ENCODE assay signal across 8 cellular contexts in the genomic region with DNA sequence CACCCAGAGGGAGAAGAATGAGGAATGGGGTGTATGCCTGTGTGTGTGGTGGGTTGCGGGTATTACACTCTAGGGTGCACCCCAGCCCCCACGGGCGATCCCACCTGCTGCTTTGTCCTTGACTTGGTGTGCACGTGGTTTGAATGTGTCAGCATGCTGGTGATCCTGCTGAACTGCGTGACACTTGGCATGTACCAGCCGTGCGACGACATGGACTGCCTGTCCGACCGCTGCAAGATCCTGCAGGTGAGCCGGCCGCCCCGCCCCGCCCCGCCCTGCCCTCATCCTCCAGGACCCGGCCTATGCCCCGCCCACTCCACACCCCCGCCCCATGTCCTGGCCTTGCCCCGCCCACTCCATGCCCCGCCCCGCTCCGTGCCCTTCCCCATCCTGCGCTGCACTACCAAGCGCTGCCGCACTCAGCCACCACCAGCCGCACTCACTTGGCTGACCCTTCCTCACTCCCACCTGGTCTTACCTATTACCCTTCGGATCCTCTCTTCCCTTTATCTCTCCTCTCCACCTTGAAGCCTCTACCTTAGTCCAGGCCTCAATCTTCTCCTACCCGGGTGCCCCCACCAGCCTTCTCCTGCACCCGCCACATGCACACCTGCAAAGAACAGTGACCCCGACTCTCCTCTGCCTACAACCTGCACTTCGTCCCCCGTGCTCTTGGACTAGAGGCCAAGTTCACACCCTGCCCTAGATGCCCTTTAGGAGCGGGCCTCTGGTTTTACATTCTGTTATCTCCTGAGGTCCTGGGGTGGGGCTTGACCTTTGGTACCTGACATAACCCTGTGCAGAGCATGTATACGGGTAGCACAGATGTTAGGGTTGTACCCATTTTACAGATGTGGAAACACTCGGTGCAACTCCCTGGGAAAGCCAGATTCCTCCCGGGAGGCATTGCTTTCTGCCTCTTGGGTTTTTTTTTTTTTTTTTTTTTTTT. TPM values are rescaled to one million over a fixed set of nuclear protein-coding genes. Genes with fewer than 3 reads are reported as not detected.
DNase-seq lines count a peak whose midpoint lies in the region; ATAC-seq and TF ChIP-seq lines count a peak whose summit lies in the region.

No MANE protein-coding gene starts in this region.

- no peak for TF ChIP-seq CTCF in HEK293 (tag by site-specific recombination; IDR thresholded peaks at IDR 0.05)

- peak; percentile 86 for DNase-seq in activated CD4-positive, alpha-beta T cell treated with anti-CD3 and anti-CD28 coated beads, Interleukin-2, amount 10 ng/mL, durations not matched to agents 24 days and 14 days
- peak; percentile 48 to 56 (median 53) for DNase-seq in effector memory CD4-positive, alpha-beta T cell
- DNase-seq in stimulated activated CD4-positive, alpha-beta T cell treated with anti-CD3 and anti-CD28 coated beads, Interleukin-12 subunit alpha, Interleukin-12 subunit beta, amount 100 ng/mL, for 48 hours (ENCODE audit: low read depth in 2 of 3, low spot score in 1 of 3): peak; percentile 65 to 80 (median 74)
- DNase-seq in AG08396 (ENCODE audit: low spot score) (no peak), HuH-7.5 (ENCODE audit: low spot score) (no peak), GF-D8 (lab: John Stamatoyannopoulos, UW) (no peak)

- peak overlapping the region; percentile 17 for H3K4me3 Mint-ChIP-seq in activated CD4-positive, alpha-beta T cell treated with anti-CD3 and anti-CD28 coated beads, Interleukin-2, amount 10 ng/mL, durations not matched to agents 24 days and 14 days

- ATAC-seq in HG03565 (IDR thresholded peaks at IDR 0.05; ENCODE audit: unreplicated experiment): no peak

- H3K4me1 ChIP-seq in HEK293 (ENCODE audit: control insufficient read depth, insufficient read depth, low read length): no peaks in the 10 kb centered on the region
- H3K4me1 ChIP-seq in effector memory CD4-positive, alpha-beta T cell (ENCODE audit: control insufficient read depth, insufficient read depth, low read length, poor library complexity, severe bottlenecking): peaks cover 18% of the 10 kb centered on the region

- peaks cover 5% of the 10 kb centered on the region for H3K9me3 Mint-ChIP-seq in activated CD4-positive, alpha-beta T cell treated with anti-CD3 and anti-CD28 coated beads, Interleukin-2, amount 10 ng/mL, durations not matched to agents 24 days and 14 days

- peaks cover 31% of the 10 kb centered on the region for H3K27me3 Mint-ChIP-seq in activated CD4-positive, alpha-beta T cell treated with anti-CD3 and anti-CD28 coated beads, Interleukin-2, amount 10 ng/mL, durations not matched to agents 24 days and 14 days

- H3K9me3 ChIP-seq in HEK293 (ENCODE audit: control insufficient read depth, insufficient read depth, low read depth, low read length): no peaks in the 10 kb centered on the region
- H3K9me3 ChIP-seq in effector memory CD4-positive, alpha-beta T cell (ENCODE audit: control insufficient read depth, low read length): no peaks in the 10 kb centered on the region

- no peaks in the 10 kb centered on the region for H3K27me3 ChIP-seq in effector memory CD4-positive, alpha-beta T cell (replicated peaks; ENCODE audit: control insufficient read depth, insufficient read depth, low read length, poor library complexity, severe bottlenecking)

- no peak overlapping the region for H3K27ac Mint-ChIP-seq in activated CD4-positive, alpha-beta T cell treated with anti-CD3 and anti-CD28 coated beads, Interleukin-2, amount 10 ng/mL, durations not matched to agents 24 days and 14 days

- intact Hi-C loops in activated CD4-positive, alpha-beta T cell treated with anti-CD3 and anti-CD28 coated beads, Interleukin-2, amount 10 ng/mL, durations not matched to agents 24 days and 14 days (cut with micrococcal nuclease): no loop called here

- H3K27ac ChIP-seq in HEK293 (ENCODE audit: extremely low read depth, low read depth, low read length): no peak overlapping the region
- no peak overlapping the region for H3K27ac ChIP-seq in effector memory CD4-positive, alpha-beta T cell (ENCODE audit: insufficient read depth, low read length, poor library complexity, severe bottlenecking)

- H3K36me3 ChIP-seq in HEK293 (ENCODE audit: control insufficient read depth in 2 of 2, insufficient read depth in 1 of 2, low read length in 2 of 2): no peaks in the 10 kb centered on the region
- H3K36me3 ChIP-seq in effector memory CD4-positive, alpha-beta T cell (ENCODE audit: control insufficient read depth, insufficient read depth, low read length): no peaks in the 10 kb centered on the region

- peaks cover 21% of the 10 kb centered on the region for H3K4me1 Mint-ChIP-seq in activated CD4-positive, alpha-beta T cell treated with anti-CD3 and anti-CD28 coated beads, Interleukin-2, amount 10 ng/mL, durations not matched to agents 24 days and 14 days

- H3K4me3 ChIP-seq in HEK293 (ENCODE audit: low read depth, low read length): no peak overlapping the region
- H3K4me3 ChIP-seq in effector memory CD4-positive, alpha-beta T cell (ENCODE audit: insufficient read depth, low read depth, low read length, poor library complexity, severe bottlenecking): no peak overlapping the region

- CTCF ChIA-PET in HEK293 (lab: Yijun Ruan, JAX): no interaction called here

- POLR2A ChIA-PET in HEK293 (lab: Yijun Ruan, JAX): no interaction called here

- H3K36me3 Mint-ChIP-seq in activated CD4-positive, alpha-beta T cell treated with anti-CD3 and anti-CD28 coated beads, Interleukin-2, amount 10 ng/mL, durations not matched to agents 24 days and 14 days (ENCODE audit: low read depth): no peaks in the 10 kb centered on the region

TF ChIP-seq in HEK293, 187 proteins besides CTCF, POLR2A, EP300 and RAD21:
- TF ChIP-seq, protein P1, sequence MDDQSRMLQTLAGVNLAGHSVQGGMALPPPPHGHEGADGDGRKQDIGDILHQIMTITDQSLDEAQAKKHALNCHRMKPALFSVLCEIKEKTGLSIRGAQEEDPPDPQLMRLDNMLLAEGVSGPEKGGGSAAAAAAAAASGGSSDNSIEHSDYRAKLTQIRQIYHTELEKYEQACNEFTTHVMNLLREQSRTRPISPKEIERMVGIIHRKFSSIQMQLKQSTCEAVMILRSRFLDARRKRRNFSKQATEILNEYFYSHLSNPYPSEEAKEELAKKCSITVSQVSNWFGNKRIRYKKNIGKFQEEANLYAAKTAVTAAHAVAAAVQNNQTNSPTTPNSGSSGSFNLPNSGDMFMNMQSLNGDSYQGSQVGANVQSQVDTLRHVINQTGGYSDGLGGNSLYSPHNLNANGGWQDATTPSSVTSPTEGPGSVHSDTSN (CRISPR knock-in tag; IDR thresholded peaks at IDR 0.05): no peak
- no peak for TF ChIP-seq ZNF24 (tag by site-specific recombination; IDR thresholded peaks at IDR 0.05)
- no peak for TF ChIP-seq ZBTB21 (tag by site-specific recombination; IDR thresholded peaks at IDR 0.05)
- peak; percentile 85 for TF ChIP-seq KLF1 (tag by site-specific recombination; IDR thresholded peaks at IDR 0.05)
- TF ChIP-seq KLF8 (tag by site-specific recombination; IDR thresholded peaks at IDR 0.05): peak; percentile 90; the same call in 1 of the 2 replicates
- no peak for TF ChIP-seq BCL11B (tag by site-specific recombination; IDR thresholded peaks at IDR 0.05; ENCODE audit: low read depth)
- TF ChIP-seq KLF9 (tag by site-specific recombination; IDR thresholded peaks at IDR 0.05; ENCODE audit: low read depth): 0 out of 2 replicates have a peak, but pooled peaks have one; percentile 13
- TF ChIP-seq SP2 (tag by site-specific recombination; IDR thresholded peaks at IDR 0.05): no peak
- no peak for TF ChIP-seq OVOL3 (tag by site-specific recombination; IDR thresholded peaks at IDR 0.05)
- no peak for TF ChIP-seq ZFP41 (tag by site-specific recombination; IDR thresholded peaks at IDR 0.05; ENCODE audit: borderline replicate concordance)
- no peak for TF ChIP-seq YY1 (tag by site-specific recombination; IDR thresholded peaks at IDR 0.05)
- TF ChIP-seq ZNF155 (tag by site-specific recombination; IDR thresholded peaks at IDR 0.05): no peak

RNA-seq across cellular contexts. Expression of a gene that starts 27.7 kb away (rescaled TPM):
- 0.05 and 0.07 TPM in 2 replicates for total RNA-seq in activated CD4-positive, alpha-beta T cell treated with anti-CD3 and anti-CD28 coated beads, Interleukin-2, amount 10 ng/mL, durations not matched to agents 24 days and 14 days

Comparison
In these comparisons a context has a peak if more than half of its experiments do, and no peak if none do; other contexts are left out.
1. DNase-seq: peak in activated CD4-positive, alpha-beta T cell treated with anti-CD3 and anti-CD28 coated beads, Interleukin-2, amount 10 ng/mL, durations not matched to agents 24 days and 14 days (single experiment), effector memory CD4-positive, alpha-beta T cell (3 of 3) and stimulated activated CD4-positive, alpha-beta T cell treated with anti-CD3 and anti-CD28 coated beads, Interleukin-12 subunit alpha, Interleukin-12 subunit beta, amount 100 ng/mL, for 48 hours (3 of 3); none in AG08396 (single experiment), HuH-7.5 (single experiment) and GF-D8 (single experiment).